ENCODE assay signal across 27 cellular contexts in the genomic region with DNA sequence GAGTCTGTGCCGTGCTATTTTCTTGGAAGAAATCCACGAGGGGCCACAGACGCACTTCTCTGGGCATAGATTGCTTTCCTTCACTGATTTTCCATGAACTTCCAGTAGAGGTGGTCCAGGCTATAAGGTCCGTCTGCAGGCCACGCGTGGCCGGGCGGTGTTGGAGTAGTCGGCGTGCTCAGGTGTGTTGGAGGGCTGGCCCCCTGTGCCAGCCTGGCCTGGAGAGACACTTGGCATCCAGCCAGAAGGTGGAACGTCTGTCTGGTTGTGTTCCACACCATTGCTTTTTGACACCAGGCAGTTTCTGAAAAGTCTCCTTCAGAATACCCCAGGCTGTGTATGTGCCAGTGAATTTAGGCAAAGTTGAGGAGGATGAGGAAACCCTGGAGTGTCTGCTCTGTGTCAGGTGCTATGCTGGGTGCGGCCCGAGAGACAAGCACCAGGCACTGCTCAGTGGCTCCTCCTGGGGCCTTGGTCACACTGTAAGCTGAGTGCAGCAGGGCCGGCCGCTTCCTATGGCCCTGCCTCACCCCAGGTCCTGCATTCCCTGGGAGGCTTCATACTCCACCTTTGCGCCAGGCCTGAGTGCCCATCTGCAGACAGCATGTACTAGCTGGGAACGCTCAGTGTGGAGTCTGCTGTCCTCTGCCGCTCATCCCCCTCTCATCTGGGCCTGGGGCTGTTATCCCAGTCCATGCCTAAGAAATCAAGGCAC.
"Had no signal": no experiment of that assay in that cellular context is flagged by ENCODE, and none has a peak within 500 bp of the region (broad histone marks: within the 10 kb centered on the region; RNA-seq: fewer than 3 reads in every experiment).

No MANE protein-coding gene starts in this region.

- H3K9me3 Mint-ChIP-seq: activated naive CD8-positive, alpha-beta T cell treated with anti-CD3 and anti-CD28 coated beads for 36 hours; activated T-cell treated with anti-CD3 and anti-CD28 coated beads, Interleukin-2, amount 50 U/mL, for 4 hours; activated T-helper 2 cell treated with anti-CD3 and anti-CD28 coated beads, Interferon-gamma antibody, Interleukin-2, Interleukin-4, amounts not matched to agents 10 μg/mL and 5 μg/mL and 100 μg/mL, durations not matched to agents 14 hours and 24 hours and 36 hours; central memory CD8-positive, alpha-beta T cell; type B pancreatic cell had no signal

- H3K27ac ChIP-seq: breast epithelium, foreskin keratinocyte, left lung, sigmoid colon, testis had no signal

- H3K9me3 ChIP-seq: breast epithelium, left lung, sigmoid colon, testis had no signal

- H3K36me3 Mint-ChIP-seq: activated naive CD8-positive, alpha-beta T cell treated with anti-CD3 and anti-CD28 coated beads for 36 hours; immature natural killer cell; naive thymus-derived CD4-positive, alpha-beta T cell; stimulated activated naive B cell treated with anti-CD40 and anti-IgM and Interleukin-4, amounts not matched to agents 10 μg/mL and 1 μg/mL and 100 μg/mL, for 72 hours; type B pancreatic cell had no signal

- H3K4me1 ChIP-seq: breast epithelium, foreskin keratinocyte, left lung, sigmoid colon, testis had no signal

- H3K4me2 ChIP-seq: smooth muscle cell had no signal

- DNase-seq: activated B cell treated with CpG ODN at 0.5 μM for 24 hours; activated CD4-positive, alpha-beta T cell treated with anti-CD3 and anti-CD28 coated beads for 36 hours; activated CD4-positive, alpha-beta T cell treated with anti-CD3 and anti-CD28 coated beads, Interleukin-2, amount 50 U/mL, for 4 hours; activated CD8-positive, alpha-beta memory T cell treated with anti-CD3 and anti-CD28 coated beads for 24 hours; activated CD8-positive, alpha-beta memory T cell treated with anti-CD3 and anti-CD28 coated beads, Interleukin-2, amount 50 U/mL, for 4 hours; activated naive CD4-positive, alpha-beta T cell; activated naive CD8-positive, alpha-beta T cell treated with anti-CD3 and anti-CD28 coated beads for 36 hours; activated T-cell treated with anti-CD3 and anti-CD28 coated beads, Interleukin-2, amount 50 U/mL, for 4 hours; effector memory CD4-positive, alpha-beta T cell; foreskin keratinocyte; immature natural killer cell; left lung; naive thymus-derived CD4-positive, alpha-beta T cell; retina; sigmoid colon; stimulated activated CD4-positive, alpha-beta T cell treated with anti-CD3 and anti-CD28 coated beads, Interleukin-15, amount 100 ng/mL, for 24 hours; stimulated activated naive B cell treated with anti-CD40 and anti-IgM and Interleukin-4, amounts not matched to agents 10 μg/mL and 1 μg/mL and 100 μg/mL, for 72 hours; T1000; testis had no signal

- H3K4me3 Mint-ChIP-seq: activated B cell treated with CpG ODN at 0.5 μM for 24 hours; activated CD4-positive, alpha-beta T cell treated with anti-CD3 and anti-CD28 coated beads for 36 hours; activated naive CD8-positive, alpha-beta T cell treated with anti-CD3 and anti-CD28 coated beads for 36 hours; activated T-cell treated with anti-CD3 and anti-CD28 coated beads, Interleukin-2, amount 50 U/mL, for 4 hours; central memory CD8-positive, alpha-beta T cell; immature natural killer cell; naive thymus-derived CD4-positive, alpha-beta T cell; neural crest cell; stimulated activated naive B cell treated with anti-CD40 and anti-IgM and Interleukin-4, amounts not matched to agents 10 μg/mL and 1 μg/mL and 100 μg/mL, for 72 hours; type B pancreatic cell had no signal

- H3K27ac Mint-ChIP-seq: activated B cell treated with CpG ODN at 0.5 μM for 24 hours; activated CD4-positive, alpha-beta T cell treated with anti-CD3 and anti-CD28 coated beads for 36 hours; activated naive CD8-positive, alpha-beta T cell treated with anti-CD3 and anti-CD28 coated beads for 36 hours; activated T-helper 2 cell treated with anti-CD3 and anti-CD28 coated beads, Interferon-gamma antibody, Interleukin-2, Interleukin-4, amounts not matched to agents 10 μg/mL and 5 μg/mL and 100 μg/mL, durations not matched to agents 14 hours and 24 hours and 36 hours; immature natural killer cell; naive thymus-derived CD4-positive, alpha-beta T cell; progenitor cell of endocrine pancreas; stimulated activated naive B cell treated with anti-CD40 and anti-IgM and Interleukin-4, amounts not matched to agents 10 μg/mL and 1 μg/mL and 100 μg/mL, for 72 hours; type B pancreatic cell had no signal

- H3K36me3 ChIP-seq: breast epithelium, left lung, sigmoid colon had no signal

- ATAC-seq: activated CD4-positive, alpha-beta T cell treated with anti-CD3 and anti-CD28 coated beads for 36 hours; activated T-cell treated with anti-CD3 and anti-CD28 coated beads, Interleukin-2, amount 50 U/mL, for 4 hours; foreskin keratinocyte; left lung; naive thymus-derived CD4-positive, alpha-beta T cell; stimulated activated naive B cell treated with anti-CD40 and anti-IgM and Interleukin-4, amounts not matched to agents 10 μg/mL and 1 μg/mL and 100 μg/mL, for 72 hours had no signal

- H3K4me3 ChIP-seq: breast epithelium, left lung, lung, sigmoid colon, smooth muscle cell, testis had no signal

- H3K27me3 ChIP-seq: breast epithelium, left lung, sigmoid colon, testis had no signal

- H3K4me1 Mint-ChIP-seq: activated B cell treated with CpG ODN at 0.5 μM for 24 hours; activated CD4-positive, alpha-beta T cell treated with anti-CD3 and anti-CD28 coated beads for 36 hours; activated naive CD8-positive, alpha-beta T cell treated with anti-CD3 and anti-CD28 coated beads for 36 hours; central memory CD8-positive, alpha-beta T cell; immature natural killer cell; neural crest cell had no signal
